Comparison of ENCODE assay signal across 8 cellular contexts in the genomic region with DNA sequence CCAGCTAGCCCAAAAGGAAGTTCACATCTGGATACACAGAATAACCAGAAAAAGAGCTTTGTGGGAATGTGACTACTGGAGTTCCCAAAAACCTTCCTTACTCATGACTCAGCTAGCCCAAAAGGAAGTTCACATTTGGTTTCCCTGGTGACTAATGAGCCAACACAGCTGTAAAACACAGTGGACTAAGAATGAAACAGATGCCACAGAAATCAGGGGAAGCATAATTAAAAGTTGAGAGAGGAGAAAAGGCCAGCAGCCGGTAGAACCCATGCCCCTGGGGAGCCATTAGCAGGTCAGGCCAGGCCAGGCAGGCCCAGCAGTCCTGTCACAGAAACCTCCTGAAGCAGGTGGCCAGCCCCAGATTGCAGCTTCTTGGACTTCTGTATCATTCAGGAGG.
DNase-seq lines count a peak whose midpoint lies in the region; ATAC-seq and TF ChIP-seq lines count a peak whose summit lies in the region.

No MANE protein-coding gene starts in this region.

- H3K4me1 Mint-ChIP-seq in glutamatergic neuron (ENCODE audit: low read depth, unreplicated experiment): peaks cover 25% of the 10 kb centered on the region

- ATAC-seq in HG03558 (IDR thresholded peaks at IDR 0.05; ENCODE audit: extremely low read depth, unreplicated experiment): peak; percentile 59

- peak overlapping the region; percentile 87 for H3K27ac Mint-ChIP-seq in glutamatergic neuron (ENCODE audit: unreplicated experiment)

- H3K9me3 Mint-ChIP-seq in glutamatergic neuron (ENCODE audit: unreplicated experiment): peaks cover 8% of the 10 kb centered on the region

- no peak for TF ChIP-seq CTCF in glutamatergic neuron (IDR thresholded peaks at IDR 0.05; ENCODE audit: partially characterized antibody, unreplicated experiment)

- no peaks in the 10 kb centered on the region for H3K36me3 Mint-ChIP-seq in glutamatergic neuron (ENCODE audit: unreplicated experiment)

- peaks cover 11% of the 10 kb centered on the region for H3K27me3 Mint-ChIP-seq in glutamatergic neuron (ENCODE audit: unreplicated experiment)

- peak; percentile 98 for DNase-seq in NCI-H82 (lab: John Stamatoyannopoulos, UW)
- no peak for DNase-seq in NCI-H82 treated with DMSO at 0.1 percent for 48 hours (lab: John Stamatoyannopoulos, UW; ENCODE audit: unreplicated experiment)
- peak; percentile 43 to 93 for DNase-seq in SW 1271 (lab: John Stamatoyannopoulos, UW)
- peak; percentile 80 for DNase-seq in glutamatergic neuron
- DNase-seq in renal cortical epithelial cell (ENCODE audit: low read depth): peak; percentile 98
- no peak for DNase-seq in T-helper 1 cell
- no peak for DNase-seq in activated effector memory CD4-positive, alpha-beta T cell treated with Interleukin-2 at 50 U/mL for 16 hours

- H3K4me3 Mint-ChIP-seq in glutamatergic neuron (ENCODE audit: unreplicated experiment): peak overlapping the region; percentile 57

Comparison
In these comparisons a context has a peak if more than half of its experiments do, and no peak if none do; other contexts are left out.
1. DNase-seq: peak in NCI-H82 (single experiment), SW 1271 (2 of 2), glutamatergic neuron (single experiment) and renal cortical epithelial cell (single experiment); none in NCI-H82 treated with DMSO at 0.1 percent for 48 hours (single experiment), T-helper 1 cell (0 of 5) and activated effector memory CD4-positive, alpha-beta T cell treated with Interleukin-2 at 50 U/mL for 16 hours (single experiment).